Comparison of ENCODE assay signal across 1 cellular context in the genomic region with DNA sequence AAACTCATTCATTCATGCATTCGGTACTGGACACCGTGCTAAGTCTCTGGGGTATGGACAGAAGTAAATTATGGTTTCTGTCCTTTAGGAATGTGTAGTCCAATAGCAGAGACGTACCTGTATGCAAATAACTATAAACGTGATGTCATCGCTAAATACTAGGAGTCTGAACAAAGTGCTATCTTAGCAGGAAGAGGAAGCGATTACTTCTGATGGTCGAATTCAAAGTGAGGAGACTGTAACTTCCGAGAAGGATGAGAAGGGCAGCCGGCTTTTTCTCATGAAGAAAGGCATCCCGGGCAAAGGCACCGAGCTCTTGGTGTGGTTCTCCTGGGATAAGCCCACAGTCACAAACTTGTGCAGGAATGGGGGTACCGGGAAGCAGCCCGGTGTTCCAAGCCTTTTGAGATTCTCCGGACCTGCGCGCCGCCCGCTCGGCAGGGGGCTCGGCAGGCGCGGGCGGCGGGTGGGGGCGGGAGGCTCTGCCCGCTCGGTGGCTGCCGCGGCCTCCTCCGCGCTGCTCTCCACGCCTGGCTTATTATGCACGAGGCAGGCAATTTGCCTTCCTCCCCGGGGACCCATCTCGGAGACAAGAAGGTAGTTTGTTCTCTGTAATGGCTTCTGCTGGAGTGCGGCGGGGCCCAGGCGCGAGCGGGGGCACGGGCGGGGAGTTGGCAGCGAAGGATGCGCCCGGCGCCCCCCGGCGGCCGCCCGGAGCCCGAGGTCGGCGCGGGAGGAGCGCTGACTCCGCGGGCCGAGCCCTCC.
TF ChIP-seq lines count a peak whose summit lies in the region.

No MANE protein-coding gene starts in this region.

TF ChIP-seq in WTC11, 78 proteins besides CTCF, POLR2A, EP300 and RAD21 (continued from another document):
- TF ChIP-seq, protein P1, sequence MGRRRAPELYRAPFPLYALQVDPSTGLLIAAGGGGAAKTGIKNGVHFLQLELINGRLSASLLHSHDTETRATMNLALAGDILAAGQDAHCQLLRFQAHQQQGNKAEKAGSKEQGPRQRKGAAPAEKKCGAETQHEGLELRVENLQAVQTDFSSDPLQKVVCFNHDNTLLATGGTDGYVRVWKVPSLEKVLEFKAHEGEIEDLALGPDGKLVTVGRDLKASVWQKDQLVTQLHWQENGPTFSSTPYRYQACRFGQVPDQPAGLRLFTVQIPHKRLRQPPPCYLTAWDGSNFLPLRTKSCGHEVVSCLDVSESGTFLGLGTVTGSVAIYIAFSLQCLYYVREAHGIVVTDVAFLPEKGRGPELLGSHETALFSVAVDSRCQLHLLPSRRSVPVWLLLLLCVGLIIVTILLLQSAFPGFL (CRISPR knock-in tag; IDR thresholded peaks at IDR 0.05; ENCODE audit: borderline replicate concordance): no peak
- TF ChIP-seq FOXP1 (CRISPR knock-in tag; IDR thresholded peaks at IDR 0.05; ENCODE audit: borderline replicate concordance) (peak; percentile 47; the same call in 1 of the 2 replicates), ZNF423 (CRISPR knock-in tag; IDR thresholded peaks at IDR 0.05) (0 out of 2 replicates have a peak, but pooled peaks have one; percentile 6), ZNF138 (CRISPR knock-in tag; conservative IDR thresholded peaks at IDR 0.05) (no peak), CBFB (CRISPR knock-in tag; IDR thresholded peaks at IDR 0.05; ENCODE audit: low read depth) (peak; percentile 39; the same call in 1 of the 2 replicates), KAT7 (CRISPR knock-in tag; IDR thresholded peaks at IDR 0.05; ENCODE audit: borderline replicate concordance) (0 out of 2 replicates have a peak, but pooled peaks have one; percentile 46), JUN (CRISPR knock-in tag; IDR thresholded peaks at IDR 0.05) (no peak), FOXJ3 (CRISPR knock-in tag; IDR thresholded peaks at IDR 0.05; ENCODE audit: borderline replicate concordance) (no peak), TP53 (CRISPR knock-in tag; IDR thresholded peaks at IDR 0.05) (no peak; the same call in 1 of the 2 replicates), FOXK1 (CRISPR knock-in tag; IDR thresholded peaks at IDR 0.05) (0 out of 2 replicates have a peak, but pooled peaks have one; percentile 40)
- TF ChIP-seq, protein P2, sequence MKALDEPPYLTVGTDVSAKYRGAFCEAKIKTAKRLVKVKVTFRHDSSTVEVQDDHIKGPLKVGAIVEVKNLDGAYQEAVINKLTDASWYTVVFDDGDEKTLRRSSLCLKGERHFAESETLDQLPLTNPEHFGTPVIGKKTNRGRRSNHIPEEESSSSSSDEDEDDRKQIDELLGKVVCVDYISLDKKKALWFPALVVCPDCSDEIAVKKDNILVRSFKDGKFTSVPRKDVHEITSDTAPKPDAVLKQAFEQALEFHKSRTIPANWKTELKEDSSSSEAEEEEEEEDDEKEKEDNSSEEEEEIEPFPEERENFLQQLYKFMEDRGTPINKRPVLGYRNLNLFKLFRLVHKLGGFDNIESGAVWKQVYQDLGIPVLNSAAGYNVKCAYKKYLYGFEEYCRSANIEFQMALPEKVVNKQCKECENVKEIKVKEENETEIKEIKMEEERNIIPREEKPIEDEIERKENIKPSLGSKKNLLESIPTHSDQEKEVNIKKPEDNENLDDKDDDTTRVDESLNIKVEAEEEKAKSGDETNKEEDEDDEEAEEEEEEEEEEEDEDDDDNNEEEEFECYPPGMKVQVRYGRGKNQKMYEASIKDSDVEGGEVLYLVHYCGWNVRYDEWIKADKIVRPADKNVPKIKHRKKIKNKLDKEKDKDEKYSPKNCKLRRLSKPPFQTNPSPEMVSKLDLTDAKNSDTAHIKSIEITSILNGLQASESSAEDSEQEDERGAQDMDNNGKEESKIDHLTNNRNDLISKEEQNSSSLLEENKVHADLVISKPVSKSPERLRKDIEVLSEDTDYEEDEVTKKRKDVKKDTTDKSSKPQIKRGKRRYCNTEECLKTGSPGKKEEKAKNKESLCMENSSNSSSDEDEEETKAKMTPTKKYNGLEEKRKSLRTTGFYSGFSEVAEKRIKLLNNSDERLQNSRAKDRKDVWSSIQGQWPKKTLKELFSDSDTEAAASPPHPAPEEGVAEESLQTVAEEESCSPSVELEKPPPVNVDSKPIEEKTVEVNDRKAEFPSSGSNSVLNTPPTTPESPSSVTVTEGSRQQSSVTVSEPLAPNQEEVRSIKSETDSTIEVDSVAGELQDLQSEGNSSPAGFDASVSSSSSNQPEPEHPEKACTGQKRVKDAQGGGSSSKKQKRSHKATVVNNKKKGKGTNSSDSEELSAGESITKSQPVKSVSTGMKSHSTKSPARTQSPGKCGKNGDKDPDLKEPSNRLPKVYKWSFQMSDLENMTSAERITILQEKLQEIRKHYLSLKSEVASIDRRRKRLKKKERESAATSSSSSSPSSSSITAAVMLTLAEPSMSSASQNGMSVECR (CRISPR knock-in tag; IDR thresholded peaks at IDR 0.05; ENCODE audit: borderline replicate concordance): no peak
- TF ChIP-seq, protein P3, sequence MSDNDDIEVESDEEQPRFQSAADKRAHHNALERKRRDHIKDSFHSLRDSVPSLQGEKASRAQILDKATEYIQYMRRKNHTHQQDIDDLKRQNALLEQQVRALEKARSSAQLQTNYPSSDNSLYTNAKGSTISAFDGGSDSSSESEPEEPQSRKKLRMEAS (CRISPR knock-in tag; IDR thresholded peaks at IDR 0.05): no peak
- TF ChIP-seq, protein P4, sequence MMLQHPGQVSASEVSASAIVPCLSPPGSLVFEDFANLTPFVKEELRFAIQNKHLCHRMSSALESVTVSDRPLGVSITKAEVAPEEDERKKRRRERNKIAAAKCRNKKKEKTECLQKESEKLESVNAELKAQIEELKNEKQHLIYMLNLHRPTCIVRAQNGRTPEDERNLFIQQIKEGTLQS (CRISPR knock-in tag; conservative IDR thresholded peaks at IDR 0.05): no peak
- TF ChIP-seq, protein P5, sequence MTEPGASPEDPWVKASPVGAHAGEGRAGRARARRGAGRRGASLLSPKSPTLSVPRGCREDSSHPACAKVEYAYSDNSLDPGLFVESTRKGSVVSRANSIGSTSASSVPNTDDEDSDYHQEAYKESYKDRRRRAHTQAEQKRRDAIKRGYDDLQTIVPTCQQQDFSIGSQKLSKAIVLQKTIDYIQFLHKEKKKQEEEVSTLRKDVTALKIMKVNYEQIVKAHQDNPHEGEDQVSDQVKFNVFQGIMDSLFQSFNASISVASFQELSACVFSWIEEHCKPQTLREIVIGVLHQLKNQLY (CRISPR knock-in tag; IDR thresholded peaks at IDR 0.05): no peak
- TF ChIP-seq, protein P6, sequence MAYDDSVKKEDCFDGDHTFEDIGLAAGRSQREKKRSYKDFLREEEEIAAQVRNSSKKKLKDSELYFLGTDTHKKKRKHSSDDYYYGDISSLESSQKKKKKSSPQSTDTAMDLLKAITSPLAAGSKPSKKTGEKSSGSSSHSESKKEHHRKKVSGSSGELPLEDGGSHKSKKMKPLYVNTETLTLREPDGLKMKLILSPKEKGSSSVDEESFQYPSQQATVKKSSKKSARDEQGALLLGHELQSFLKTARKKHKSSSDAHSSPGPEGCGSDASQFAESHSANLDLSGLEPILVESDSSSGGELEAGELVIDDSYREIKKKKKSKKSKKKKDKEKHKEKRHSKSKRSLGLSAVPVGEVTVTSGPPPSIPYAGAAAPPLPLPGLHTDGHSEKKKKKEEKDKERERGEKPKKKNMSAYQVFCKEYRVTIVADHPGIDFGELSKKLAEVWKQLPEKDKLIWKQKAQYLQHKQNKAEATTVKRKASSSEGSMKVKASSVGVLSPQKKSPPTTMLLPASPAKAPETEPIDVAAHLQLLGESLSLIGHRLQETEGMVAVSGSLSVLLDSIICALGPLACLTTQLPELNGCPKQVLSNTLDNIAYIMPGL (CRISPR knock-in tag; IDR thresholded peaks at IDR 0.05): peak; percentile 72; the same call in 1 of the 2 replicates
- TF ChIP-seq, protein P7, sequence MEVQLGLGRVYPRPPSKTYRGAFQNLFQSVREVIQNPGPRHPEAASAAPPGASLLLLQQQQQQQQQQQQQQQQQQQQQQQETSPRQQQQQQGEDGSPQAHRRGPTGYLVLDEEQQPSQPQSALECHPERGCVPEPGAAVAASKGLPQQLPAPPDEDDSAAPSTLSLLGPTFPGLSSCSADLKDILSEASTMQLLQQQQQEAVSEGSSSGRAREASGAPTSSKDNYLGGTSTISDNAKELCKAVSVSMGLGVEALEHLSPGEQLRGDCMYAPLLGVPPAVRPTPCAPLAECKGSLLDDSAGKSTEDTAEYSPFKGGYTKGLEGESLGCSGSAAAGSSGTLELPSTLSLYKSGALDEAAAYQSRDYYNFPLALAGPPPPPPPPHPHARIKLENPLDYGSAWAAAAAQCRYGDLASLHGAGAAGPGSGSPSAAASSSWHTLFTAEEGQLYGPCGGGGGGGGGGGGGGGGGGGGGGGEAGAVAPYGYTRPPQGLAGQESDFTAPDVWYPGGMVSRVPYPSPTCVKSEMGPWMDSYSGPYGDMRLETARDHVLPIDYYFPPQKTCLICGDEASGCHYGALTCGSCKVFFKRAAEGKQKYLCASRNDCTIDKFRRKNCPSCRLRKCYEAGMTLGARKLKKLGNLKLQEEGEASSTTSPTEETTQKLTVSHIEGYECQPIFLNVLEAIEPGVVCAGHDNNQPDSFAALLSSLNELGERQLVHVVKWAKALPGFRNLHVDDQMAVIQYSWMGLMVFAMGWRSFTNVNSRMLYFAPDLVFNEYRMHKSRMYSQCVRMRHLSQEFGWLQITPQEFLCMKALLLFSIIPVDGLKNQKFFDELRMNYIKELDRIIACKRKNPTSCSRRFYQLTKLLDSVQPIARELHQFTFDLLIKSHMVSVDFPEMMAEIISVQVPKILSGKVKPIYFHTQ (CRISPR knock-in tag; IDR thresholded peaks at IDR 0.05): no peak
